In genomic region chr15:45454825-45455224, GRCh38 we compare ENCODE assay signal across 8 cellular contexts.
DNase-seq lines count a peak whose midpoint lies in the region; ATAC-seq and TF ChIP-seq lines count a peak whose summit lies in the region.

No MANE protein-coding gene starts in this region.

- ATAC-seq in GM18502 (IDR thresholded peaks at IDR 0.05; ENCODE audit: poor library complexity, unreplicated experiment) (peak; percentile 83), HG02798 (IDR thresholded peaks at IDR 0.05; ENCODE audit: poor library complexity, unreplicated experiment) (peak; percentile 58), Panc1 (peak; percentile 80), left cardiac atrium (peak; percentile 45 to 48)

- no peaks in the 10 kb centered on the region for H3K36me3 ChIP-seq in Panc1 (ENCODE audit: control insufficient read depth, insufficient read depth, low read length)

- H3K27me3 ChIP-seq in Panc1 (ENCODE audit: control insufficient read depth, insufficient read depth, low read length): no peaks in the 10 kb centered on the region

- peaks cover 48% of the 10 kb centered on the region for H3K4me1 ChIP-seq in Panc1 (ENCODE audit: control insufficient read depth, insufficient read depth, low read length)

- intact Hi-C loops in Panc1 (cut with micrococcal nuclease; ENCODE audit: unreplicated experiment): loop anchor here (5.0 kb wide), 1 partner anchor 33 kb away; no protein-coding TSS in a partner anchor
- intact Hi-C loops in left cardiac atrium (cut with DNase I): loop anchor here (5.0 to 10.0 kb wide), 2 partner anchors 160 to 293 kb away; no protein-coding TSS in a partner anchor

- H3K27ac ChIP-seq in Panc1 (ENCODE audit: low read length): peak overlapping the region; percentile 89

- no peak for TF ChIP-seq CTCF in Panc1 (IDR thresholded peaks at IDR 0.05)

- no TSS peak for BruUV-seq in Panc1 (replicated peaks; lab: Mats Ljungman, UMichigan)

- CTCF ChIA-PET in Panc1 (lab: Charles Lee): interaction anchor here (0.7 to 1.7 kb wide), 4 partner anchors 8 to 157 kb away, joined by 3 to 10 read pairs (median 3); no protein-coding TSS in a partner anchor

- POLR2A ChIA-PET in Panc1 (lab: Charles Lee): no interaction called here

- H3K9me3 ChIP-seq in Panc1 (ENCODE audit: control insufficient read depth, insufficient read depth, low read depth, low read length): no peaks in the 10 kb centered on the region; the same call in 1 of the 2 replicates

- DNase-seq in Panc1 (ENCODE audit: low read depth, low spot score) (no peak), left cardiac atrium (peak; percentile 59), HuH-7.5 (ENCODE audit: low spot score) (no peak), cerebellar cortex (ENCODE audit: low spot score) (no peak)
- peak; percentile 49 for DNase-seq in activated T-helper 9 cell treated with anti-CD3 and anti-CD28 coated beads, Interleukin-2, amount 50 U/mL, for 16 hours (ENCODE audit: low read depth)
- DNase-seq in stimulated activated CD4-positive, alpha-beta T cell treated with anti-CD3 and anti-CD28 coated beads, Interleukin-2, amount 100 ng/mL, for 24 hours: peak; percentile 63 to 78

- in situ Hi-C loops in Panc1 (cut with HindIII; ENCODE audit: low pct_unique_long_range_greater_than_20kb, low sequenced_read_pairs): no loop called here

- peak overlapping the region in 1 of 2 experiments; percentile 19; a peak in 2 of 4 replicates for H3K4me3 ChIP-seq in Panc1 (ENCODE audit: low read depth in 2 of 2, low read length in 2 of 2)

Comparison
In these comparisons a context has a peak if more than half of its experiments do, and no peak if none do; other contexts are left out.
1. DNase-seq: peak in activated T-helper 9 cell treated with anti-CD3 and anti-CD28 coated beads, Interleukin-2, amount 50 U/mL, for 16 hours (single experiment), left cardiac atrium (single experiment) and stimulated activated CD4-positive, alpha-beta T cell treated with anti-CD3 and anti-CD28 coated beads, Interleukin-2, amount 100 ng/mL, for 24 hours (2 of 2); none in Panc1 (single experiment), HuH-7.5 (single experiment) and cerebellar cortex (single experiment).
2. Peak in every context shown above with its lines, with median percentiles within 50 percentile points of each other: ATAC-seq.